In genomic region chr2:169479257-169480078, GRCh38 we compare ENCODE assay signal across 8 cellular contexts. TPM values are rescaled to one million over a fixed set of nuclear protein-coding genes. Genes with fewer than 3 reads are reported as not detected.
A peak's percentile ranks its signal among the peaks of the same experiment; 100 is the strongest.
DNase-seq lines count a peak whose midpoint lies in the region; ATAC-seq and TF ChIP-seq lines count a peak whose summit lies in the region.

TSS of gene BBS5 (plus strand) at chr2:169479494. CDS start at chr2:169479554, 60 bp downstream.

- no peaks in the 10 kb centered on the region for H3K36me3 Mint-ChIP-seq in activated naive CD4-positive, alpha-beta T cell treated with anti-CD3 and anti-CD28 coated beads, Interleukin-2, amount 50 U/mL, for 24 hours

- peak within 1 kb of the TSS; percentile 85 for H3K9ac ChIP-seq in GM23248

- no peaks in the 10 kb centered on the region for H3K27me3 Mint-ChIP-seq in activated naive CD4-positive, alpha-beta T cell treated with anti-CD3 and anti-CD28 coated beads, Interleukin-2, amount 50 U/mL, for 24 hours

- WGBS in GM23248 (ENCODE audit: low coverage in 1 of 2, low lambda C conversion rate in 2 of 2, missing lambda C conversion rate in 2 of 2), 2 experiments: 0 to 1% methylated on average over 65 to 71 of the region's 71 CpGs

- H3K9me3 ChIP-seq in DOHH2 (ENCODE audit: control insufficient read depth, insufficient read depth, low read length): no peaks in the 10 kb centered on the region
- no peaks in the 10 kb centered on the region for H3K9me3 ChIP-seq in GM23248 (ENCODE audit: low read depth)
- H3K9me3 ChIP-seq in osteoblast (ENCODE audit: low read depth, low read length): no peaks in the 10 kb centered on the region
- H3K9me3 ChIP-seq in thoracic aorta: no peaks in the 10 kb centered on the region

- no peak within 1 kb of the TSS for H3K27ac ChIP-seq in DOHH2 (ENCODE audit: low read depth, low read length)
- H3K27ac ChIP-seq in GM23248: peak within 1 kb of the TSS; percentile 75
- H3K27ac ChIP-seq in osteoblast (ENCODE audit: low read depth, low read length): peak within 1 kb of the TSS; percentile 79
- H3K27ac ChIP-seq in thoracic aorta: peak within 1 kb of the TSS; percentile 65 to 70

- H4K20me1 ChIP-seq in DOHH2 (ENCODE audit: control insufficient read depth, insufficient read depth, low read depth, low read length) (no peaks in the 10 kb centered on the region), GM23248 (ENCODE audit: insufficient read depth) (no peaks in the 10 kb centered on the region), osteoblast (ENCODE audit: insufficient read depth, low read length) (no peaks in the 10 kb centered on the region)

- H3K4me3 Mint-ChIP-seq in activated naive CD4-positive, alpha-beta T cell treated with anti-CD3 and anti-CD28 coated beads, Interleukin-2, amount 50 U/mL, for 24 hours: peak within 1 kb of the TSS; percentile 91

- H3K9me2 ChIP-seq in DOHH2 (replicated peaks; ENCODE audit: control insufficient read depth, low read length) (no peaks in the 10 kb centered on the region), GM23248 (ENCODE audit: insufficient read depth) (no peaks in the 10 kb centered on the region)

- TF ChIP-seq CTCF in DOHH2 (IDR thresholded peaks at IDR 0.05; ENCODE audit: low read depth, low read length, poor library complexity, severe bottlenecking): peak; percentile 71
- peak; percentile 52 for TF ChIP-seq CTCF in LNCAP (IDR thresholded peaks at IDR 0.05)
- peak; percentile 36 for TF ChIP-seq CTCF in osteoblast (IDR thresholded peaks at IDR 0.05; ENCODE audit: extremely low read depth, low read depth, low read length)
- peak; percentile 41 for TF ChIP-seq CTCF in thoracic aorta (IDR thresholded peaks at IDR 0.05)

- H3K4me1 ChIP-seq in DOHH2 (ENCODE audit: control insufficient read depth, low read length) (peaks cover 12% of the 10 kb centered on the region), GM23248 (ENCODE audit: insufficient read depth) (peaks cover 13% of the 10 kb centered on the region), osteoblast (ENCODE audit: insufficient read depth, low read length) (peaks cover 17% of the 10 kb centered on the region), thoracic aorta (ENCODE audit: control insufficient read depth in 1 of 2, low read depth in 2 of 2) (peaks cover 8 to 9% of the 10 kb centered on the region in 2 donors)

- no peaks in the 10 kb centered on the region; the same call in 1 of the 2 replicates for H3K36me3 ChIP-seq in DOHH2 (ENCODE audit: control insufficient read depth, low read length)
- H3K36me3 ChIP-seq in GM23248 (ENCODE audit: low read depth): peaks cover 3% of the 10 kb centered on the region; the same call in 1 of the 2 replicates
- no peaks in the 10 kb centered on the region for H3K36me3 ChIP-seq in osteoblast (ENCODE audit: insufficient read depth, low read length)
- H3K36me3 ChIP-seq in thoracic aorta: peaks cover 6% of the 10 kb centered on the region

- H3K4me1 Mint-ChIP-seq in activated naive CD4-positive, alpha-beta T cell treated with anti-CD3 and anti-CD28 coated beads, Interleukin-2, amount 50 U/mL, for 24 hours: peaks cover 19% of the 10 kb centered on the region

- ATAC-seq in thoracic aorta (ENCODE audit: insufficient number of reproducible peaks, low FRiP score, low read depth): peak; percentile 77

- intact Hi-C loops in head of caudate nucleus (cut with DNase I): loop anchor here (2.0 kb wide), 1 partner anchor 319 kb away; the partner anchor contains the start of gene SSB

- H3F3A ChIP-seq in DOHH2 (ENCODE audit: control insufficient read depth, insufficient read depth): no peaks in the 10 kb centered on the region
- peaks cover 7% of the 10 kb centered on the region; the same call in 1 of the 2 replicates for H3F3A ChIP-seq in GM23248 (ENCODE audit: insufficient read depth)

- peak within 1 kb of the TSS; percentile 77 for H3K27ac Mint-ChIP-seq in activated naive CD4-positive, alpha-beta T cell treated with anti-CD3 and anti-CD28 coated beads, Interleukin-2, amount 50 U/mL, for 24 hours

- in situ Hi-C loops in GM23248 (cut with MboI): no loop called here

- H3K9me3 Mint-ChIP-seq in activated naive CD4-positive, alpha-beta T cell treated with anti-CD3 and anti-CD28 coated beads, Interleukin-2, amount 50 U/mL, for 24 hours: no peaks in the 10 kb centered on the region

- H3K4me2 ChIP-seq in DOHH2 (ENCODE audit: low read length) (peak within 1 kb of the TSS; percentile 91), GM23248 (ENCODE audit: unreplicated experiment) (peak within 1 kb of the TSS; percentile 89), osteoblast (ENCODE audit: insufficient read depth, low read length) (peak within 1 kb of the TSS; percentile 98)

- H3K4me3 ChIP-seq in DOHH2 (ENCODE audit: low read length) (peak within 1 kb of the TSS; percentile 84), GM23248 (peak within 1 kb of the TSS; percentile 90), osteoblast (ENCODE audit: insufficient read depth, low read length) (peak within 1 kb of the TSS; percentile 95), thoracic aorta (peak within 1 kb of the TSS; percentile 89)

- no peaks in the 10 kb centered on the region for H3K27me3 ChIP-seq in DOHH2 (ENCODE audit: control insufficient read depth, low read length)
- no peaks in the 10 kb centered on the region for H3K27me3 ChIP-seq in GM23248 (replicated peaks; ENCODE audit: insufficient read depth)
- no peaks in the 10 kb centered on the region for H3K27me3 ChIP-seq in osteoblast (ENCODE audit: insufficient read depth, low read length)
- no peaks in the 10 kb centered on the region for H3K27me3 ChIP-seq in thoracic aorta (replicated peaks; ENCODE audit: insufficient read depth)

- H3K79me2 ChIP-seq in DOHH2 (ENCODE audit: control insufficient read depth, low read length): no peaks in the 10 kb centered on the region
- H3K79me2 ChIP-seq in GM23248 (ENCODE audit: insufficient read depth): no peaks in the 10 kb centered on the region
- peaks cover 8% of the 10 kb centered on the region for H3K79me2 ChIP-seq in osteoblast (ENCODE audit: insufficient read depth, low read length)

- H2AFZ ChIP-seq in GM23248: peak within 1 kb of the TSS; percentile 98
- H2AFZ ChIP-seq in osteoblast (ENCODE audit: low read length): peak within 1 kb of the TSS; percentile 100

- DNase-seq in GM23248 (peak; percentile 96), SK-N-DZ (ENCODE audit: low spot score) (peak; percentile 78), head of caudate nucleus (peak; percentile 83 to 95 (median 90)), osteoblast (ENCODE audit: insufficient read length, low spot score, missing footprints) (peak; percentile 93), thoracic aorta (ENCODE audit: low spot score) (peak; percentile 32)

RNA-seq across cellular contexts. Expression of gene BBS5, which starts in this region (rescaled TPM):
- 7.0 and 8.0 TPM in 2 replicates for total RNA-seq in GM23248 (2014; rRNA removed; shearing (Covaris generic))
- 2.8 and 4.5 TPM in 2 replicates for polyA plus RNA-seq in GM23248 (2016; fragmentation: Nextera tagmentation; extraction: Ambion mirVana)
- polyA plus RNA-seq in SK-N-DZ (2014; cell fraction: cytosol; rRNA removed): 5.8 and 7.1 TPM in 2 replicates
- polyA plus RNA-seq in SK-N-DZ (2014; cell fraction: nucleus; rRNA removed): 3.5 and 4.7 TPM in 2 replicates
- total RNA-seq in osteoblast (5.8 and 9.1 TPM in 2 replicates), thoracic aorta (10 to 100 TPM; 13.6 to 21.1 TPM)

Comparison
In these comparisons a context has a peak if more than half of its experiments do, and no peak if none do; other contexts are left out.
1. DNase-seq: peak in every context shown above with its lines; median percentile 96 in GM23248; 93 in osteoblast; 90 in head of caudate nucleus; 78 in SK-N-DZ; 32 in thoracic aorta.